In the genomic region with DNA sequence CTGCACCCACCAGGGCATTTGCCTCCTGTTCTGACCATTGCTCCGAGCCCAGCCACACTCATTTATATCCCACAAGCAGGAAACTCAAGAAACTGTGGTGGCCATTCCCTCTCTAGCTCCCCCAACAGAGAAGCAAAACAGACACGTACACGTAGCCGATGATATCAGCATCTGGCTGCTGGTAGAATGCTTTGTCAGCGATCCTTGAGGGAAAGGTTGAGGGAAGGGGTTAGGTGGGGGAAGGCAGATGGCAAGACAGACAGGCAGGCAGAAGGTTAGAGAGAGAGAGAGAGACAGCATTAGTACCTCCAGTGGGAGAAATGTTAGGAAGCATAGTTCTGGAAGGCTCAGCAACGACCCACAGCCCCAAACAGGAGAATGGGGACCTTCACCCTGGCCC, we compare ENCODE assay signal across 17 cellular contexts. TPM values are rescaled to one million over a fixed set of nuclear protein-coding genes. Genes with fewer than 3 reads are reported as not detected.
A peak's percentile ranks its signal among the peaks of the same experiment; 100 is the strongest.
DNase-seq lines count a peak whose midpoint lies in the region; ATAC-seq and TF ChIP-seq lines count a peak whose summit lies in the region.
"Had no signal": no experiment of that assay in that cellular context is flagged by ENCODE, and none has a peak within 500 bp of the region (broad histone marks: within the 10 kb centered on the region; RNA-seq: fewer than 3 reads in every experiment).

No MANE protein-coding gene starts in this region.

- H3K4me2 ChIP-seq in smooth muscle cell = no peak overlapping the region

- H3K9me3 ChIP-seq in esophagus squamous epithelium (no peaks in the 10 kb centered on the region), smooth muscle cell (replicated peaks; ENCODE audit: low read depth) (no peaks in the 10 kb centered on the region)
- H3K9me3 ChIP-seq: psoas muscle had no signal

- H3K4me3 ChIP-seq in esophagus squamous epithelium (no peak overlapping the region), smooth muscle cell (no peak overlapping the region)
- H3K4me3 ChIP-seq: GM12878, psoas muscle had no signal

- H3K4me3 Mint-ChIP-seq in activated naive CD4-positive, alpha-beta T cell treated with anti-CD3 and anti-CD28 coated beads, Interleukin-2, amount 10 ng/mL, durations not matched to agents 7 days and 5 days = no peak overlapping the region
- no peak overlapping the region for H3K4me3 Mint-ChIP-seq in effector memory CD8-positive, alpha-beta T cell
- H3K4me3 Mint-ChIP-seq: activated naive CD8-positive, alpha-beta T cell; HFFc6 had no signal

- CTCF ChIA-PET in activated naive CD4-positive, alpha-beta T cell treated with anti-CD3 and anti-CD28 coated beads, Interleukin-2, amount 10 ng/mL, durations not matched to agents 7 days and 5 days (lab: Charles Lee) = no interaction called here

- intact Hi-C loops in esophagus squamous epithelium (cut with DNase I) (no loop called here), posterior vena cava (cut with DNase I) (no loop called here)

- H3K27me3 ChIP-seq in esophagus squamous epithelium = no peaks in the 10 kb centered on the region
- H3K27me3 ChIP-seq in smooth muscle cell (ENCODE audit: low read depth) = no peaks in the 10 kb centered on the region

- H3K79me2 ChIP-seq in smooth muscle cell (ENCODE audit: low read depth) = no peaks in the 10 kb centered on the region

- H3K9me3 Mint-ChIP-seq in activated naive CD4-positive, alpha-beta T cell treated with anti-CD3 and anti-CD28 coated beads, Interleukin-2, amount 10 ng/mL, durations not matched to agents 7 days and 5 days = no peaks in the 10 kb centered on the region
- H3K9me3 Mint-ChIP-seq in effector memory CD8-positive, alpha-beta T cell = no peaks in the 10 kb centered on the region
- H3K9me3 Mint-ChIP-seq: HFFc6 had no signal

- TF ChIP-seq CTCF in esophagus squamous epithelium (IDR thresholded peaks at IDR 0.05) (no peak), smooth muscle cell (IDR thresholded peaks at IDR 0.05; ENCODE audit: borderline replicate concordance, insufficient read depth, poor library complexity, severe bottlenecking) (no peak)

- peak overlapping the region in 3 of 4 donors; percentile 16 to 48 (median 42) for H3K27ac ChIP-seq in esophagus squamous epithelium
- no peak overlapping the region for H3K27ac ChIP-seq in smooth muscle cell (ENCODE audit: low read depth)
- H3K27ac ChIP-seq: epithelial cell of prostate, psoas muscle had no signal

- peaks cover 4% of the 10 kb centered on the region for H4K20me1 ChIP-seq in smooth muscle cell (ENCODE audit: low read depth)

- peak overlapping the region; percentile 67 for H3K27ac Mint-ChIP-seq in activated naive CD4-positive, alpha-beta T cell treated with anti-CD3 and anti-CD28 coated beads, Interleukin-2, amount 10 ng/mL, durations not matched to agents 7 days and 5 days
- H3K27ac Mint-ChIP-seq in effector memory CD8-positive, alpha-beta T cell = no peak overlapping the region
- H3K27ac Mint-ChIP-seq: HFFc6 had no signal

- peaks cover 14% of the 10 kb centered on the region for H3K36me3 Mint-ChIP-seq in activated naive CD4-positive, alpha-beta T cell treated with anti-CD3 and anti-CD28 coated beads, Interleukin-2, amount 10 ng/mL, durations not matched to agents 7 days and 5 days
- H3K36me3 Mint-ChIP-seq in effector memory CD8-positive, alpha-beta T cell (ENCODE audit: insufficient read depth) = peaks cover 53% of the 10 kb centered on the region
- H3K36me3 Mint-ChIP-seq: activated naive CD8-positive, alpha-beta T cell had no signal

- no peak overlapping the region for H2AFZ ChIP-seq in smooth muscle cell (ENCODE audit: low read depth)

- DNase-seq in activated naive CD4-positive, alpha-beta T cell treated with anti-CD3 and anti-CD28 coated beads, Interleukin-2, amount 10 ng/mL, durations not matched to agents 7 days and 5 days = no peak
- no peak for DNase-seq in activated naive CD4-positive, alpha-beta T cell (lab: John Stamatoyannopoulos, UW)
- DNase-seq in OCI-M1 (lab: John Stamatoyannopoulos, UW) (peak; percentile 31), esophagus squamous epithelium (lab: John Stamatoyannopoulos, UW) (no peak), posterior vena cava (ENCODE audit: low spot score) (peak; percentile 37), smooth muscle cell (lab: John Stamatoyannopoulos, UW; ENCODE audit: unreplicated experiment) (no peak), superior temporal gyrus (ENCODE audit: extremely low spot score) (no peak)
- no peak for DNase-seq in effector memory CD8-positive, alpha-beta T cell
- DNase-seq: cerebellar nuclear complex, HFFc6, KG1, NCI-H1417, NCI-H526, psoas muscle had no signal

- no peak for TF ChIP-seq POLR2A in esophagus squamous epithelium (IDR thresholded peaks at IDR 0.05)

- H3K27me3 Mint-ChIP-seq in activated naive CD4-positive, alpha-beta T cell treated with anti-CD3 and anti-CD28 coated beads, Interleukin-2, amount 10 ng/mL, durations not matched to agents 7 days and 5 days = no peaks in the 10 kb centered on the region
- no peaks in the 10 kb centered on the region for H3K27me3 Mint-ChIP-seq in effector memory CD8-positive, alpha-beta T cell
- H3K27me3 Mint-ChIP-seq: activated naive CD8-positive, alpha-beta T cell had no signal

- H3F3A ChIP-seq in smooth muscle cell (ENCODE audit: low read depth) = no peaks in the 10 kb centered on the region

- H3K4me1 ChIP-seq in esophagus squamous epithelium = peaks cover 5 to 33% (median 10%) of the 10 kb centered on the region in 3 donors
- no peaks in the 10 kb centered on the region for H3K4me1 ChIP-seq in smooth muscle cell (ENCODE audit: low read depth)
- H3K4me1 ChIP-seq: psoas muscle had no signal

- H3K9ac ChIP-seq in smooth muscle cell (ENCODE audit: low read depth) = no peak overlapping the region

- ATAC-seq in effector memory CD8-positive, alpha-beta T cell (replicated peaks) = no peak
- ATAC-seq: GM12878 had no signal

- 76 to 80% methylated on average over 4 to 6 of the region's 6 CpGs for WGBS in esophagus squamous epithelium, 2 donors
- WGBS in smooth muscle cell (ENCODE audit: low lambda C conversion rate) = 45% methylated on average over 6 of the region's 6 CpGs

- peaks cover 2% of the 10 kb centered on the region for H3K4me1 Mint-ChIP-seq in activated naive CD4-positive, alpha-beta T cell treated with anti-CD3 and anti-CD28 coated beads, Interleukin-2, amount 10 ng/mL, durations not matched to agents 7 days and 5 days
- peaks cover 3 to 9% of the 10 kb centered on the region in 2 donors for H3K4me1 Mint-ChIP-seq in effector memory CD8-positive, alpha-beta T cell (ENCODE audit: low read depth in 2 of 2)

- H3K36me3 ChIP-seq in esophagus squamous epithelium = peaks cover 18 to 90% (median 32%) of the 10 kb centered on the region in 3 donors
- H3K36me3 ChIP-seq in smooth muscle cell (ENCODE audit: low read depth) = no peaks in the 10 kb centered on the region

RNA-seq across cellular contexts. Expression of gene HIGD2A, which starts 7.8 kb away (rescaled TPM):
- total RNA-seq in esophagus squamous epithelium (100 to 1,000 TPM in 2 of 4 donors, 10 to 100 TPM in 2; 77.2 to 122 (median 90.3) TPM), posterior vena cava (10 to 100 TPM; 66.9 to 90.4 TPM), smooth muscle cell (94.5 and 108 TPM in 2 replicates)
- polyA plus RNA-seq in smooth muscle cell = 135 and 140 TPM in 2 replicates

RNA-seq across cellular contexts. Expression of gene NOP16, which starts 7.9 kb away (rescaled TPM):
- total RNA-seq in esophagus squamous epithelium = 10 to 100 TPM; 19.9 to 38.0 (median 30.9) TPM
- total RNA-seq in posterior vena cava = 10 to 100 TPM; 17.5 to 18.1 TPM
- total RNA-seq in smooth muscle cell = 10.7 and 17.2 TPM in 2 replicates
- 27.9 and 52.4 TPM in 2 replicates for polyA plus RNA-seq in smooth muscle cell

RNA-seq across cellular contexts. Expression of gene CLTB, which starts 20.0 kb away (rescaled TPM):
- total RNA-seq in esophagus squamous epithelium = 100 to 1,000 TPM; 347 to 732 (median 444) TPM
- total RNA-seq in posterior vena cava = 100 to 1,000 TPM; 147 to 179 TPM
- total RNA-seq in smooth muscle cell = 107 and 111 TPM in 2 replicates
- 125 and 277 TPM in 2 replicates for polyA plus RNA-seq in smooth muscle cell

RNA-seq across cellular contexts. Expression of gene ARL10, which starts 31.0 kb away (rescaled TPM):
- 10 to 100 TPM in 1 of 4 donors, 1 to 10 TPM in 3; 2.4 to 10.1 (median 6.3) TPM for total RNA-seq in esophagus squamous epithelium
- 10 to 100 TPM; 12.4 to 15.2 TPM for total RNA-seq in posterior vena cava
- total RNA-seq in smooth muscle cell = 9.5 and 10.7 TPM in 2 replicates
- 5.4 and 5.6 TPM in 2 replicates for polyA plus RNA-seq in smooth muscle cell

RNA-seq across cellular contexts. Expression of gene KIAA1191, which starts 34.8 kb away (rescaled TPM):
- 10 to 100 TPM; 57.0 to 99.9 (median 73.7) TPM for total RNA-seq in esophagus squamous epithelium
- total RNA-seq in posterior vena cava = 10 to 100 TPM; 80.9 to 90.2 TPM
- 71.6 and 84.2 TPM in 2 replicates for total RNA-seq in smooth muscle cell
- 74.6 and 80.3 TPM in 2 replicates for polyA plus RNA-seq in smooth muscle cell

Comparison
In these comparisons a context has a peak if more than half of its experiments do, and no peak if none do; other contexts are left out.
1. DNase-seq: peak in OCI-M1 (single experiment) and posterior vena cava (single experiment); none in activated naive CD4-positive, alpha-beta T cell treated with anti-CD3 and anti-CD28 coated beads, Interleukin-2, amount 10 ng/mL, durations not matched to agents 7 days and 5 days (single experiment), activated naive CD4-positive, alpha-beta T cell (0 of 4), esophagus squamous epithelium (single experiment), smooth muscle cell (single experiment), superior temporal gyrus (single experiment) and effector memory CD8-positive, alpha-beta T cell (0 of 3).